ENCODE assay signal across 22 cellular contexts in the genomic region with DNA sequence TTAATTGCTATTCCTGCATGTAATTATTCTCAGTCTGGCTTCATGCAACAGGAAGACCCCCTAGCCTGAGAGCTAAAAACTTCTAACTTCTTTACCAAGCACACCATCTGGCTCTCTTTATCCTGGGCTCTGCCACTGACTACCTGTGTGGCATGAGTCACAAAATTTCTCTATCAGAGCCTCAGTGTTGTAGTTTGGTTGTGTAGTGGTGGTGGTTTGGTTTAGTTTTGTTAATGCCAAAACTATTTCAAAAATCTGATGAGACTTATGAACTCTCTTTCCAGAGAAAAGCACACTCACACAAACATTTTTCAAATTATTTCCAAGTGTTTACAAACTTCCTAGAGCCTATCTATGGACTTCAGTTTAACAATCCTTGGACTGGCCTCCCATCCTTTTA. TPM values are rescaled to one million over a fixed set of nuclear protein-coding genes. Genes with fewer than 3 reads are reported as not detected.
DNase-seq lines count a peak whose midpoint lies in the region; TF ChIP-seq lines count a peak whose summit lies in the region.
"Had no signal": no experiment of that assay in that cellular context is flagged by ENCODE, and none has a peak within 500 bp of the region (broad histone marks: within the 10 kb centered on the region; RNA-seq: fewer than 3 reads in every experiment).

No MANE protein-coding gene starts in this region.

- no peaks in the 10 kb centered on the region for H3K9me3 ChIP-seq in mesenchymal stem cell (ENCODE audit: control insufficient read depth, low read length)
- H3K9me3 ChIP-seq: vagina had no signal

- H2BK12ac ChIP-seq in mesenchymal stem cell (ENCODE audit: low read length in 2 of 2), result no peak overlapping the region

- peak overlapping the region; percentile 29 for H3K27ac ChIP-seq in mesenchymal stem cell (ENCODE audit: low read length, poor library complexity, severe bottlenecking)
- H3K27ac ChIP-seq: heart right ventricle, HL-60, parathyroid adenoma, SK-N-MC, vagina had no signal

- no peak overlapping the region for H3K4me3 Mint-ChIP-seq in CD14-positive monocyte
- no peak overlapping the region for H3K4me3 Mint-ChIP-seq in activated CD4-positive, alpha-beta T cell treated with anti-CD3 and anti-CD28 coated beads, Interleukin-2, amount 10 ng/mL, durations not matched to agents 24 days and 14 days
- H3K4me3 Mint-ChIP-seq: activated CD4-positive, alpha-beta memory T cell treated with anti-CD3 and anti-CD28 coated beads, Interleukin-2, amount 10 ng/mL, durations not matched to agents 7 days and 5 days; CD4-positive, alpha-beta T cell had no signal

- peak overlapping the region; percentile 32 for H3K9ac ChIP-seq in mesenchymal stem cell (ENCODE audit: low read length)
- H3K9ac ChIP-seq: parathyroid adenoma had no signal

- H2AFZ ChIP-seq in mesenchymal stem cell (ENCODE audit: low read depth, low read length), result no peak overlapping the region
- H2AFZ ChIP-seq: parathyroid adenoma had no signal

- H3K27ac Mint-ChIP-seq in CD14-positive monocyte, result peak overlapping the region in 4 of 7 donors; percentile 35 to 88 (median 68)
- no peak overlapping the region for H3K27ac Mint-ChIP-seq in activated CD4-positive, alpha-beta T cell treated with anti-CD3 and anti-CD28 coated beads, Interleukin-2, amount 10 ng/mL, durations not matched to agents 24 days and 14 days
- H3K27ac Mint-ChIP-seq: activated CD4-positive, alpha-beta memory T cell treated with anti-CD3 and anti-CD28 coated beads, Interleukin-2, amount 10 ng/mL, durations not matched to agents 7 days and 5 days; CD4-positive, alpha-beta T cell had no signal

- H3K4me3 ChIP-seq in cardiac fibroblast (replicated peaks in 1 of 2; ENCODE audit: low read depth in 2 of 2, low read length in 2 of 2) (no peak overlapping the region), mesenchymal stem cell (ENCODE audit: insufficient read depth in 1 of 2, low read depth in 1 of 2, low read length in 2 of 2) (no peak overlapping the region)
- H3K4me3 ChIP-seq: heart right ventricle, SK-N-MC, vagina had no signal

- TF ChIP-seq CTCF in CD14-positive monocyte (IDR thresholded peaks at IDR 0.05), result no peak
- no peak for TF ChIP-seq CTCF in cardiac fibroblast (IDR thresholded peaks at IDR 0.05; ENCODE audit: low read depth, low read length)

- no peak overlapping the region for H4K91ac ChIP-seq in mesenchymal stem cell (ENCODE audit: low read length)

- intact Hi-C loops in CD14-positive monocyte (cut with micrococcal nuclease), result loop anchor here (5.0 kb wide), 4 partner anchors 80 to 1000 kb away; a partner anchor contains a TSS
- intact Hi-C loops in activated CD4-positive, alpha-beta T cell treated with anti-CD3 and anti-CD28 coated beads, Interleukin-2, amount 10 ng/mL, durations not matched to agents 24 days and 14 days (cut with micrococcal nuclease), result loop anchor here (5.0 kb wide), 2 partner anchors 225 to 1000 kb away; a partner anchor contains a TSS

- H2AK5ac ChIP-seq in mesenchymal stem cell (ENCODE audit: low read length, severe bottlenecking), result no peak overlapping the region

- no peak overlapping the region for H3K14ac ChIP-seq in mesenchymal stem cell (ENCODE audit: low read length in 2 of 2)

- no peak overlapping the region for H3K4ac ChIP-seq in mesenchymal stem cell (ENCODE audit: low read depth in 1 of 2, low read length in 2 of 2)

- peaks cover 10% of the 10 kb centered on the region for H3K4me1 ChIP-seq in mesenchymal stem cell (ENCODE audit: control insufficient read depth, insufficient read depth, low read depth, low read length)
- H3K4me1 ChIP-seq: parathyroid adenoma, vagina had no signal

- no peak for DNase-seq in CD14-positive monocyte (ENCODE audit: low spot score)
- peak; percentile 88 for DNase-seq in M059J (ENCODE audit: low read depth)
- DNase-seq in cardiac fibroblast (ENCODE audit: low read depth in 2 of 2), result peak; percentile 33 to 72
- DNase-seq in mesenchymal stem cell, result peak; percentile 37
- DNase-seq in NCI-H128 (lab: John Stamatoyannopoulos, UW; ENCODE audit: unreplicated experiment), result no peak
- DNase-seq in activated CD4-positive, alpha-beta T cell treated with anti-CD3 and anti-CD28 coated beads, Interleukin-2, amount 10 ng/mL, durations not matched to agents 24 days and 14 days, result no peak
- no peak for DNase-seq in SHP77 treated with DMSO at 0.1 percent for 48 hours (lab: John Stamatoyannopoulos, UW)
- DNase-seq in NCI-H1436 treated with DMSO at 0.1 percent for 48 hours (lab: John Stamatoyannopoulos, UW), result no peak
- DNase-seq: activated CD4-positive, alpha-beta memory T cell treated with anti-CD3 and anti-CD28 coated beads, Interleukin-2, amount 10 ng/mL, durations not matched to agents 7 days and 5 days; activated gamma-delta T cell; caudate nucleus; CD4-positive, alpha-beta T cell; heart right ventricle; left cardiac atrium; NCI-H1436; NCI-H2227 treated with DMSO at 0.1 percent for 48 hours; small intestine; stimulated activated naive CD4-positive, alpha-beta T cell had no signal

- H3K36me3 Mint-ChIP-seq in CD14-positive monocyte, result no peaks in the 10 kb centered on the region
- H3K36me3 Mint-ChIP-seq in activated CD4-positive, alpha-beta T cell treated with anti-CD3 and anti-CD28 coated beads, Interleukin-2, amount 10 ng/mL, durations not matched to agents 24 days and 14 days (ENCODE audit: low read depth), result peaks cover 2% of the 10 kb centered on the region

- no peak overlapping the region for H2BK120ac ChIP-seq in mesenchymal stem cell (ENCODE audit: low read depth, low read length)

- no peak overlapping the region for H3K18ac ChIP-seq in mesenchymal stem cell (ENCODE audit: low read depth in 1 of 2, low read length in 2 of 2)

- H2BK15ac ChIP-seq in mesenchymal stem cell (ENCODE audit: low read depth, poor library complexity, severe bottlenecking), result no peak overlapping the region

- no peak overlapping the region for H4K8ac ChIP-seq in mesenchymal stem cell (ENCODE audit: low read length)

- no peaks in the 10 kb centered on the region for H3K36me3 ChIP-seq in mesenchymal stem cell (ENCODE audit: control insufficient read depth in 1 of 2, insufficient read depth in 2 of 2, low read depth in 1 of 2, low read length in 2 of 2)
- H3K36me3 ChIP-seq: heart right ventricle, vagina had no signal

- H2BK5ac ChIP-seq in mesenchymal stem cell (ENCODE audit: low read depth, low read length, poor library complexity, severe bottlenecking), result no peak overlapping the region

- no peaks in the 10 kb centered on the region for H3K27me3 ChIP-seq in mesenchymal stem cell (ENCODE audit: control insufficient read depth in 1 of 2, insufficient read depth in 1 of 2, low read length in 2 of 2)
- H3K27me3 ChIP-seq: vagina had no signal

- H3K9me3 Mint-ChIP-seq in CD14-positive monocyte, result peaks cover 0 to 3% (median 0%) of the 10 kb centered on the region in 7 donors
- no peaks in the 10 kb centered on the region for H3K9me3 Mint-ChIP-seq in activated CD4-positive, alpha-beta T cell treated with anti-CD3 and anti-CD28 coated beads, Interleukin-2, amount 10 ng/mL, durations not matched to agents 24 days and 14 days
- H3K9me3 Mint-ChIP-seq: activated CD4-positive, alpha-beta memory T cell treated with anti-CD3 and anti-CD28 coated beads, Interleukin-2, amount 10 ng/mL, durations not matched to agents 7 days and 5 days; CD4-positive, alpha-beta T cell had no signal

- no peak overlapping the region for H3K23ac ChIP-seq in mesenchymal stem cell (ENCODE audit: low read length in 2 of 2)

- H3K27me3 Mint-ChIP-seq in CD14-positive monocyte (ENCODE audit: low read depth in 3 of 3), result peaks cover 2 to 5% (median 4%) of the 10 kb centered on the region in 3 donors
- peaks cover 29% of the 10 kb centered on the region for H3K27me3 Mint-ChIP-seq in activated CD4-positive, alpha-beta T cell treated with anti-CD3 and anti-CD28 coated beads, Interleukin-2, amount 10 ng/mL, durations not matched to agents 24 days and 14 days
- H3K27me3 Mint-ChIP-seq: CD4-positive, alpha-beta T cell had no signal

- no peak overlapping the region for H3K4me2 ChIP-seq in mesenchymal stem cell (ENCODE audit: low read length, poor library complexity, severe bottlenecking)

- peaks cover 40% of the 10 kb centered on the region for H3K4me1 Mint-ChIP-seq in CD14-positive monocyte
- peaks cover 18% of the 10 kb centered on the region for H3K4me1 Mint-ChIP-seq in activated CD4-positive, alpha-beta T cell treated with anti-CD3 and anti-CD28 coated beads, Interleukin-2, amount 10 ng/mL, durations not matched to agents 24 days and 14 days

- H3K79me1 ChIP-seq in mesenchymal stem cell (replicated peaks; ENCODE audit: low read length, poor library complexity, severe bottlenecking), result no peaks in the 10 kb centered on the region

RNA-seq across cellular contexts. Expression of a gene that starts 7.5 kb away (rescaled TPM):
- polyA plus RNA-seq in CD14-positive monocyte, result 100 to 1,000 TPM in 1 of 2 donors, 10 to 100 TPM in 1; 68.3 to 118 TPM
- 7.9 and 13.4 TPM in 2 replicates for total RNA-seq in M059J (2014; rRNA removed; shearing (Covaris generic))
- 11.8 TPM for polyA plus RNA-seq in mesenchymal stem cell (2013, experiment 1 of 2)
- 10.8 TPM for polyA plus RNA-seq in mesenchymal stem cell (2013, experiment 2 of 2)
- 18.4 and 19.8 TPM in 2 replicates for total RNA-seq in activated CD4-positive, alpha-beta T cell treated with anti-CD3 and anti-CD28 coated beads, Interleukin-2, amount 10 ng/mL, durations not matched to agents 24 days and 14 days

RNA-seq across cellular contexts. Expression of a gene that starts 43.9 kb away (rescaled TPM):
- 1 to 10 TPM; 1.4 to 1.9 TPM for polyA plus RNA-seq in CD14-positive monocyte
- 0.07 TPM in 1 of 2 replicates, not detected in the other for total RNA-seq in M059J (2014; rRNA removed; shearing (Covaris generic))
- polyA plus RNA-seq in mesenchymal stem cell (2013, experiment 1 of 2), result 0.11 TPM
- polyA plus RNA-seq in mesenchymal stem cell (2013, experiment 2 of 2), result 0.08 TPM
- total RNA-seq in activated CD4-positive, alpha-beta T cell treated with anti-CD3 and anti-CD28 coated beads, Interleukin-2, amount 10 ng/mL, durations not matched to agents 24 days and 14 days, result 0.16 and 0.17 TPM in 2 replicates
- total RNA-seq: activated CD4-positive, alpha-beta memory T cell treated with anti-CD3 and anti-CD28 coated beads, Interleukin-2, amount 10 ng/mL, durations not matched to agents 7 days and 5 days; vagina had no signal

Comparison
In these comparisons a context has a peak if more than half of its experiments do, and no peak if none do; other contexts are left out.
1. DNase-seq: peak in M059J (single experiment), cardiac fibroblast (2 of 2) and mesenchymal stem cell (single experiment); none in CD14-positive monocyte (single experiment), NCI-H128 (single experiment), activated CD4-positive, alpha-beta T cell treated with anti-CD3 and anti-CD28 coated beads, Interleukin-2, amount 10 ng/mL, durations not matched to agents 24 days and 14 days (single experiment), SHP77 treated with DMSO at 0.1 percent for 48 hours (single experiment) and NCI-H1436 treated with DMSO at 0.1 percent for 48 hours (single experiment).